ENCODE assay signal across 26 cellular contexts in the genomic region with DNA sequence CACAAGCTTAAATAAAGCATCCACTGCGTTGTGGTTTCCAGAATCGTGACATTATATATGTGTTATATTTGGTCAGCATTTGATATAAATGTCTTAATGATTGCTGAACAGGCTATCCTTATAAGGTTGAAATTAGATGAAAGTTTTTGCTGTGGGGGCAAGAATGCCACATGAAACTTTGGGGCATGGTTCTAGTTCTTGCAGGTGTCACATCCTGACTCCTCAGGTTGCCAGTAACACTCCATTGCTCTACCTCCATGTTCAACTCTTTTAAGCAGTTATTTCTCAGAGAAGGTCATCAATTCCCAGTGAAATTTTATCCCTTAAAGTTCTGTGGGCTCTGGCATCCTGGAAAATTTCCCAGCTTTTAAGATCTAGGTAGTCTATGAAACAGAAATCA. TPM values are rescaled to one million over a fixed set of nuclear protein-coding genes. Genes with fewer than 3 reads are reported as not detected.
A peak's percentile ranks its signal among the peaks of the same experiment; 100 is the strongest.
DNase-seq lines count a peak whose midpoint lies in the region; ATAC-seq and TF ChIP-seq lines count a peak whose summit lies in the region.
"Had no signal": no experiment of that assay in that cellular context is flagged by ENCODE, and none has a peak within 500 bp of the region (broad histone marks: within the 10 kb centered on the region; RNA-seq: fewer than 3 reads in every experiment).

No MANE protein-coding gene starts in this region.

- CTCF ChIA-PET in CD4-positive, alpha-beta memory T cell (lab: Charles Lee; ENCODE audit: partially characterized antibody) = interaction anchor here (1.1 kb wide), 1 partner anchor 9 kb away, joined by 3 read pairs; no protein-coding TSS in a partner anchor
- CTCF ChIA-PET in activated B cell treated with CpG ODN at 0.5 μM for 24 hours (lab: Charles Lee) = interaction anchor here (1.1 kb wide), 1 partner anchor 43 kb away, joined by 3 read pairs; no protein-coding TSS in a partner anchor

- H3K4me1 ChIP-seq in ACC112 (ENCODE audit: control insufficient read depth, insufficient read depth, low read length, unreplicated experiment) = peaks cover 17% of the 10 kb centered on the region
- peaks cover 49% of the 10 kb centered on the region for H3K4me1 ChIP-seq in CD4-positive, alpha-beta memory T cell (ENCODE audit: insufficient read depth, low read length)
- H3K4me1 ChIP-seq: gastrocnemius medialis, parathyroid adenoma, right atrium auricular region had no signal

- ATAC-seq in activated B cell treated with CpG ODN at 0.5 μM for 24 hours (ENCODE audit: low read depth) (no peak), GM18909 (IDR thresholded peaks at IDR 0.05; ENCODE audit: poor library complexity, unreplicated experiment) (no peak)
- ATAC-seq in effector memory CD8-positive, alpha-beta T cell (replicated peaks) = peak; percentile 58
- ATAC-seq: gastrocnemius medialis had no signal

- peak overlapping the region; percentile 80; the same call in 1 of the 2 replicates for H3K27ac ChIP-seq in ACC112 (ENCODE audit: low read depth, low read length)
- no peak overlapping the region for H3K27ac ChIP-seq in CD4-positive, alpha-beta memory T cell (ENCODE audit: low read depth, low read length)
- H3K27ac ChIP-seq: gastrocnemius medialis, GM23248, parathyroid adenoma, right atrium auricular region, thyroid gland had no signal

- no peak for TF ChIP-seq CTCF in activated B cell treated with CpG ODN at 0.5 μM for 24 hours (IDR thresholded peaks at IDR 0.05)

- peak overlapping the region in 4 of 8 donors; percentile 11 to 46 (median 40) for H3K4me3 Mint-ChIP-seq in CD4-positive, alpha-beta memory T cell
- peak overlapping the region; percentile 19 for H3K4me3 Mint-ChIP-seq in activated B cell treated with CpG ODN at 0.5 μM for 24 hours
- H3K4me3 Mint-ChIP-seq in effector memory CD8-positive, alpha-beta T cell = no peak overlapping the region
- H3K4me3 Mint-ChIP-seq: CD14-positive monocyte; dendritic cell treated with granulocyte-macrophage colony-stimulating factor and Interleukin-4, amounts not matched to agents 40 ng/mL and 50 ng/mL, for 4 days; HFFc6; IgD-negative memory B cell; nephron had no signal

- peaks cover 28 to 66% of the 10 kb centered on the region in 2 donors for H3K36me3 Mint-ChIP-seq in CD4-positive, alpha-beta memory T cell
- peaks cover 78% of the 10 kb centered on the region for H3K36me3 Mint-ChIP-seq in activated B cell treated with CpG ODN at 0.5 μM for 24 hours (ENCODE audit: low read depth)
- peaks cover 79% of the 10 kb centered on the region for H3K36me3 Mint-ChIP-seq in effector memory CD8-positive, alpha-beta T cell (ENCODE audit: insufficient read depth)

- intact Hi-C loops in CD4-positive, alpha-beta memory T cell (cut with micrococcal nuclease) = loop anchor here (1.0 to 2.0 kb wide), 2 partner anchors 8 to 18 kb away; no protein-coding TSS in a partner anchor
- intact Hi-C loops in activated B cell treated with CpG ODN at 0.5 μM for 24 hours (cut with micrococcal nuclease) = loop anchor here (1.0 to 5.0 kb wide), 4 partner anchors 8 to 33 kb away; partner anchors contain the start of gene NFKB1

- H3K79me2 ChIP-seq in ACC112 (ENCODE audit: control insufficient read depth, insufficient read depth, low read length, unreplicated experiment) = peaks cover 8% of the 10 kb centered on the region
- H3K79me2 ChIP-seq: parathyroid adenoma had no signal

- no peak overlapping the region for H2AFZ ChIP-seq in ACC112 (ENCODE audit: low read length, unreplicated experiment)
- H2AFZ ChIP-seq: GM23248, parathyroid adenoma had no signal

- H3K4me3 ChIP-seq in ACC112 (ENCODE audit: low read depth, low read length) = no peak overlapping the region
- no peak overlapping the region for H3K4me3 ChIP-seq in CD4-positive, alpha-beta memory T cell (ENCODE audit: low read length in 2 of 2)
- H3K4me3 ChIP-seq: gastrocnemius medialis, GM23248, right atrium auricular region, thyroid gland had no signal

- H3K36me3 ChIP-seq in ACC112 (ENCODE audit: insufficient read depth, low read length) = 0 out of 2 replicates have a peak, but pooled peaks cover 4% of the 10 kb centered on the region
- H3K36me3 ChIP-seq in CD4-positive, alpha-beta memory T cell (ENCODE audit: insufficient read depth, low read length) = peaks cover 7% of the 10 kb centered on the region
- H3K36me3 ChIP-seq: gastrocnemius medialis, right atrium auricular region had no signal

- no peaks in the 10 kb centered on the region for H3K9me3 ChIP-seq in CD4-positive, alpha-beta memory T cell (ENCODE audit: control insufficient read depth in 1 of 2, low read length in 2 of 2)
- H3K9me3 ChIP-seq: gastrocnemius medialis, right atrium auricular region, thyroid gland had no signal

- peak overlapping the region in 5 of 7 donors; percentile 5 to 78 (median 42) for H3K27ac Mint-ChIP-seq in CD4-positive, alpha-beta memory T cell
- H3K27ac Mint-ChIP-seq in activated B cell treated with CpG ODN at 0.5 μM for 24 hours = peak overlapping the region; percentile 68
- H3K27ac Mint-ChIP-seq in effector memory CD8-positive, alpha-beta T cell = peak overlapping the region; percentile 35 to 65
- H3K27ac Mint-ChIP-seq: dendritic cell treated with granulocyte-macrophage colony-stimulating factor and Interleukin-4, amounts not matched to agents 40 ng/mL and 50 ng/mL, for 4 days; nephron had no signal

- H3K4me1 Mint-ChIP-seq in CD4-positive, alpha-beta memory T cell = peaks cover 34 to 69% (median 43%) of the 10 kb centered on the region in 4 donors
- peaks cover 46% of the 10 kb centered on the region for H3K4me1 Mint-ChIP-seq in activated B cell treated with CpG ODN at 0.5 μM for 24 hours
- H3K4me1 Mint-ChIP-seq in effector memory CD8-positive, alpha-beta T cell (ENCODE audit: low read depth in 2 of 2) = peaks cover 18 to 35% of the 10 kb centered on the region in 2 donors
- H3K4me1 Mint-ChIP-seq: CD14-positive monocyte had no signal

- DNase-seq in CD4-positive, alpha-beta memory T cell = no peak
- DNase-seq in activated B cell treated with CpG ODN at 0.5 μM for 24 hours = no peak
- no peak for DNase-seq in effector memory CD8-positive, alpha-beta T cell
- DNase-seq in nucleus accumbens (lab: John Stamatoyannopoulos, UW) = no peak
- DNase-seq in NCI-H1092 (lab: John Stamatoyannopoulos, UW) = no peak
- DNase-seq: activated CD4-positive, CD25-positive, alpha-beta regulatory T cell treated with anti-CD3 and anti-CD28 coated beads, Interleukin-2, amount 50 U/mL, for 72 hours; anterior cingulate cortex; DMS 273 treated with DMSO at 0.1 percent for 48 hours; gastrocnemius medialis; hypothalamus; NCI-H2107; NCI-H446; SHP77; stimulated activated CD4-positive, alpha-beta T cell treated with anti-CD3 and anti-CD28 coated beads, Interleukin-4, amount 100 ng/mL, for 1 hour; stimulated activated naive B cell treated with anti-CD40 and anti-IgM and Interleukin-4, amounts not matched to agents 10 μg/mL and 1 μg/mL and 100 μg/mL, for 72 hours; thyroid gland had no signal

- H3K27me3 ChIP-seq in ACC112 (ENCODE audit: insufficient read depth, low read length) = no peaks in the 10 kb centered on the region
- H3K27me3 ChIP-seq in CD4-positive, alpha-beta memory T cell (ENCODE audit: insufficient read depth, low read length) = no peaks in the 10 kb centered on the region
- H3K27me3 ChIP-seq: gastrocnemius medialis, right atrium auricular region, thyroid gland had no signal

- POLR2A ChIA-PET in CD4-positive, alpha-beta memory T cell (lab: Charles Lee; ENCODE audit: partially characterized antibody) = interaction anchor here (0.6 to 0.9 kb wide), 2 partner anchors 33 to 237 kb away, joined by 3 to 5 read pairs; partner anchors contain the start of gene NFKB1
- POLR2A ChIA-PET in activated B cell treated with CpG ODN at 0.5 μM for 24 hours (lab: Charles Lee) = interaction anchor here (0.6 to 3.8 kb wide), 4 partner anchors 13 to 92 kb away, joined by 3 to 25 read pairs (median 6); partner anchors contain the start of gene NFKB1

- H3K27me3 Mint-ChIP-seq in CD4-positive, alpha-beta memory T cell = no peaks in the 10 kb centered on the region
- no peaks in the 10 kb centered on the region for H3K27me3 Mint-ChIP-seq in activated B cell treated with CpG ODN at 0.5 μM for 24 hours
- no peaks in the 10 kb centered on the region for H3K27me3 Mint-ChIP-seq in effector memory CD8-positive, alpha-beta T cell
- H3K27me3 Mint-ChIP-seq: dendritic cell treated with granulocyte-macrophage colony-stimulating factor and Interleukin-4, amounts not matched to agents 40 ng/mL and 50 ng/mL, for 4 days; IgD-negative memory B cell; stimulated activated naive B cell treated with anti-CD40 and anti-IgM and Interleukin-4, amounts not matched to agents 10 μg/mL and 1 μg/mL and 100 μg/mL, for 72 hours had no signal

- H3K9me3 Mint-ChIP-seq in CD4-positive, alpha-beta memory T cell = no peaks in the 10 kb centered on the region
- no peaks in the 10 kb centered on the region for H3K9me3 Mint-ChIP-seq in activated B cell treated with CpG ODN at 0.5 μM for 24 hours
- H3K9me3 Mint-ChIP-seq in effector memory CD8-positive, alpha-beta T cell = no peaks in the 10 kb centered on the region
- H3K9me3 Mint-ChIP-seq: CD14-positive monocyte; dendritic cell treated with granulocyte-macrophage colony-stimulating factor and Interleukin-4, amounts not matched to agents 40 ng/mL and 50 ng/mL, for 4 days; HFFc6; IgD-negative memory B cell; nephron; stimulated activated naive B cell treated with anti-CD40 and anti-IgM and Interleukin-4, amounts not matched to agents 10 μg/mL and 1 μg/mL and 100 μg/mL, for 72 hours had no signal

RNA-seq across cellular contexts. Expression of gene NFKB1, which starts 33.7 kb away (rescaled TPM):
- total RNA-seq in CD4-positive, alpha-beta memory T cell = 10 to 100 TPM; 79.8 to 84.9 TPM
- polyA plus RNA-seq in CD4-positive, alpha-beta memory T cell = 10 to 100 TPM; 16.6 to 61.9 TPM
- 274 and 308 TPM in 2 replicates for total RNA-seq in activated B cell treated with CpG ODN at 0.5 μM for 24 hours
